Comparison of ENCODE assay signal across 27 cellular contexts in genomic region chr3:39657775-39658174, GRCh38.
"Had no signal": no experiment of that assay in that cellular context is flagged by ENCODE, and none has a peak within 500 bp of the region (broad histone marks: within the 10 kb centered on the region; RNA-seq: fewer than 3 reads in every experiment).

No MANE protein-coding gene starts in this region.

- FAIRE-seq: urothelium cell line had no signal

- H3K9me3 ChIP-seq: stomach, suprapubic skin, testis, thoracic aorta, thyroid gland, tibial artery, tibial nerve, transverse colon, upper lobe of left lung, upper lobe of right lung, uterus, vagina had no signal

- H3K27ac ChIP-seq: stomach, suprapubic skin, testis, thoracic aorta, thyroid gland, tibial artery, tibial nerve, transverse colon, upper lobe of left lung, upper lobe of right lung, uterus, vagina had no signal

- ATAC-seq: stimulated activated effector memory CD8-positive, alpha-beta T cell treated with anti-CD3 and anti-CD28 coated beads, Interleukin-12 subunit alpha, Interleukin-12 subunit beta, amount 100 ng/mL, for 72 hours; stimulated activated memory B cell treated with anti-CD40 and anti-IgM and Interleukin-4, amounts not matched to agents 10 μg/mL and 1 μg/mL and 100 μg/mL, for 72 hours; stimulated activated naive B cell treated with anti-CD40 and anti-IgM and Interleukin-4, amounts not matched to agents 10 μg/mL and 1 μg/mL and 100 μg/mL, for 72 hours; stimulated activated naive CD8-positive, alpha-beta T cell treated with anti-CD3 and anti-CD28 coated beads, Interleukin-15, amount 100 ng/mL, for 72 hours; stimulated activated naive CD8-positive, alpha-beta T cell treated with anti-CD3 and anti-CD28 coated beads, Interleukin-15, Interleukin-2, amounts not matched to agents 100 U/mL and 50 U/mL, for 24 hours; upper lobe of right lung had no signal

- H3K4me1 ChIP-seq: stomach, suprapubic skin, testis, thyroid gland, tibial artery, tibial nerve, transverse colon, upper lobe of left lung, upper lobe of right lung, uterus, vagina had no signal

- H3K36me3 ChIP-seq: stomach, suprapubic skin, thoracic aorta, thyroid gland, tibial artery, tibial nerve, transverse colon, upper lobe of left lung, upper lobe of right lung, uterus, vagina had no signal

- DNase-seq: stimulated activated CD4-positive, alpha-beta T cell treated with anti-CD3 and anti-CD28 coated beads, Interleukin-2, amount 100 ng/mL, for 48 hours; stimulated activated CD4-positive, alpha-beta T cell treated with anti-CD3 and anti-CD28 coated beads, Interleukin-4, amount 100 ng/mL, for 1 hour; stimulated activated CD4-positive, alpha-beta T cell treated with anti-CD3 and anti-CD28 coated beads, Interleukin-4, amount 100 ng/mL, for 24 hours; stimulated activated CD4-positive, alpha-beta T cell treated with anti-CD3 and anti-CD28 coated beads, Interleukin-4, amount 100 ng/mL, for 4 hours; stimulated activated CD8-positive, alpha-beta memory T cell treated with anti-CD3 and anti-CD28 coated beads, Interleukin-4, amount 100 ng/mL, for 48 hours; stimulated activated naive B cell treated with anti-CD40 and anti-IgM and Interleukin-4, amounts not matched to agents 10 μg/mL and 1 μg/mL and 100 μg/mL, for 72 hours; stimulated activated naive CD4-positive, alpha-beta T cell; stimulated activated naive CD4-positive, alpha-beta T cell treated with Interleukin-2 at 50 U/mL for 16 hours; stimulated activated naive CD8-positive, alpha-beta T cell treated with anti-CD3 and anti-CD28 coated beads, Interleukin-15, amount 100 ng/mL, for 72 hours; stimulated activated naive CD8-positive, alpha-beta T cell treated with anti-CD3 and anti-CD28 coated beads, Interleukin-15, Interleukin-2, amounts not matched to agents 100 U/mL and 50 U/mL, for 24 hours; stomach; substantia nigra; testis; thyroid gland; tibial artery; transverse colon; trophoblast cell; upper lobe of left lung; upper lobe of right lung; uterus had no signal

- H3K27me3 ChIP-seq: stomach, suprapubic skin, testis, thyroid gland, tibial artery, tibial nerve, transverse colon, upper lobe of left lung, upper lobe of right lung, uterus, vagina had no signal

- H3K4me3 ChIP-seq: stomach, suprapubic skin, testis, thoracic aorta, thyroid gland, tibial artery, tibial nerve, transverse colon, upper lobe of left lung, upper lobe of right lung, uterus, vagina had no signal
